In genomic region chr3:186849392-186849975, GRCh38 we compare ENCODE assay signal across 9 cellular contexts. TPM values are rescaled to one million over a fixed set of nuclear protein-coding genes. Genes with fewer than 3 reads are reported as not detected.
A peak's percentile ranks its signal among the peaks of the same experiment; 100 is the strongest.
DNase-seq lines count a peak whose midpoint lies in the region; ATAC-seq and TF ChIP-seq lines count a peak whose summit lies in the region.
"Had no signal": no experiment of that assay in that cellular context is flagged by ENCODE, and none has a peak within 500 bp of the region (broad histone marks: within the 10 kb centered on the region; RNA-seq: fewer than 3 reads in every experiment).

No MANE protein-coding gene starts in this region.

- peaks cover 0 to 13% (median 12%) of the 10 kb centered on the region in 3 donors for H3K27me3 Mint-ChIP-seq in immature natural killer cell (ENCODE audit: low read depth in 3 of 3)

- H3K4me3 Mint-ChIP-seq in immature natural killer cell, result peak overlapping the region in 1 of 5 donors; percentile 28
- H3K4me3 Mint-ChIP-seq: T-helper 1 cell treated with Interleukin-12 subunit alpha and Interleukin-12 subunit beta and Interleukin-4 antibody, amounts not matched to agents 30 μg/mL and 1 μg/mL, for 36 hours had no signal

- WGBS in sigmoid colon, 2 donors, result 6 to 7% methylated on average over 1 of the region's 1 CpG

- peaks cover 0 to 5% (median 0%) of the 10 kb centered on the region in 3 donors for H3K36me3 Mint-ChIP-seq in immature natural killer cell

- H3K4me3 ChIP-seq in NB4 (ENCODE audit: low read depth, low read length) (no peak overlapping the region), WERI-Rb-1 (ENCODE audit: low read depth, low read length) (no peak overlapping the region), upper lobe of right lung (no peak overlapping the region), sigmoid colon (no peak overlapping the region)

- no peaks in the 10 kb centered on the region for H3K36me3 ChIP-seq in WERI-Rb-1
- no peaks in the 10 kb centered on the region for H3K36me3 ChIP-seq in upper lobe of right lung
- no peaks in the 10 kb centered on the region for H3K36me3 ChIP-seq in sigmoid colon

- intact Hi-C loops in upper lobe of right lung (cut with DNase I) (no loop called here), sigmoid colon (cut with DNase I) (no loop called here)

- TF ChIP-seq POLR2A in NB4 (IDR thresholded peaks at IDR 0.05; ENCODE audit: extremely low read depth, insufficient read length), result no peak
- TF ChIP-seq POLR2A in sigmoid colon (IDR thresholded peaks at IDR 0.05), result no peak

- no peaks in the 10 kb centered on the region for H3K9me3 Mint-ChIP-seq in immature natural killer cell
- H3K9me3 Mint-ChIP-seq: T-helper 1 cell treated with Interleukin-12 subunit alpha and Interleukin-12 subunit beta and Interleukin-4 antibody, amounts not matched to agents 30 μg/mL and 1 μg/mL, for 36 hours had no signal

- peak; percentile 18 for TF ChIP-seq CTCF in NB4 (IDR thresholded peaks at IDR 0.05; ENCODE audit: low read depth, low read length)
- peak; percentile 23; the same call in 1 of the 2 replicates for TF ChIP-seq CTCF in WERI-Rb-1 (IDR thresholded peaks at IDR 0.05; ENCODE audit: low read depth, low read length)
- TF ChIP-seq CTCF in upper lobe of right lung (IDR thresholded peaks at IDR 0.05), result peak; percentile 49
- no peak for TF ChIP-seq CTCF in sigmoid colon (IDR thresholded peaks at IDR 0.05)

- ATAC-seq in GM21423 (IDR thresholded peaks at IDR 0.05; ENCODE audit: unreplicated experiment), result peak; percentile 62
- ATAC-seq in upper lobe of right lung, result peak; percentile 75
- ATAC-seq in HG02642 (IDR thresholded peaks at IDR 0.05; ENCODE audit: poor library complexity, unreplicated experiment), result no peak

- H3K27ac Mint-ChIP-seq in immature natural killer cell, result no peak overlapping the region
- H3K27ac Mint-ChIP-seq: T-helper 1 cell treated with Interleukin-12 subunit alpha and Interleukin-12 subunit beta and Interleukin-4 antibody, amounts not matched to agents 30 μg/mL and 1 μg/mL, for 36 hours had no signal

- H3K27ac ChIP-seq in WERI-Rb-1 (no peak overlapping the region), upper lobe of right lung (no peak overlapping the region), sigmoid colon (no peak overlapping the region)

- H3K4me1 ChIP-seq in upper lobe of right lung (no peaks in the 10 kb centered on the region), sigmoid colon (no peaks in the 10 kb centered on the region)

- peak; percentile 38 for DNase-seq in DMS53 treated with DMSO at 0.1 percent for 48 hours (lab: John Stamatoyannopoulos, UW; ENCODE audit: unreplicated experiment)
- DNase-seq in NB4 (ENCODE audit: low read depth), result peak; percentile 58
- DNase-seq in WERI-Rb-1, result no peak
- peak; percentile 55 to 59 (median 57) for DNase-seq in immature natural killer cell
- DNase-seq in upper lobe of right lung, result no peak
- no peak for DNase-seq in sigmoid colon

- H3K4me1 Mint-ChIP-seq in immature natural killer cell, result peaks cover 20 to 24% of the 10 kb centered on the region in 2 donors

- H3K27me3 ChIP-seq in WERI-Rb-1 (ENCODE audit: insufficient read depth, low read depth, severe bottlenecking), result no peaks in the 10 kb centered on the region
- no peaks in the 10 kb centered on the region for H3K27me3 ChIP-seq in upper lobe of right lung
- H3K27me3 ChIP-seq in sigmoid colon, result peaks cover 0 to 22% (median 0%) of the 10 kb centered on the region in 3 donors

- no peak for TF ChIP-seq EP300 in sigmoid colon (IDR thresholded peaks at IDR 0.05)

- H3K9me3 ChIP-seq in WERI-Rb-1 (ENCODE audit: severe bottlenecking) (no peaks in the 10 kb centered on the region), upper lobe of right lung (no peaks in the 10 kb centered on the region), sigmoid colon (no peaks in the 10 kb centered on the region)

RNA-seq across cellular contexts. Expression of gene ADIPOQ, which starts 7.0 kb away (rescaled TPM):
- polyA plus RNA-seq in immature natural killer cell (not detected), sigmoid colon (10 to 100 TPM in 1 of 3 donors, 1 to 10 TPM in 1, not detected in 1; 1.8 to 25.3 TPM)
- total RNA-seq in upper lobe of right lung (not detected), sigmoid colon (10 to 100 TPM in 1 of 4 donors, under 1 TPM in 3; 0.54 to 53.5 (median 0.83) TPM)

RNA-seq across cellular contexts. Expression of gene RFC4, which starts 43.2 kb away (rescaled TPM):
- polyA plus RNA-seq in immature natural killer cell (10 to 100 TPM; 17.7 to 19.5 (median 18.1) TPM), sigmoid colon (10 to 100 TPM; 13.9 to 30.3 (median 14.4) TPM)
- total RNA-seq in upper lobe of right lung (8.3 TPM), sigmoid colon (10 to 100 TPM in 3 of 4 donors, 1 to 10 TPM in 1; 8.7 to 26.6 (median 18.5) TPM)

Comparison
In these comparisons a context has a peak if more than half of its experiments do, and no peak if none do; other contexts are left out.
1. DNase-seq: peak in DMS53 treated with DMSO at 0.1 percent for 48 hours (single experiment), NB4 (single experiment) and immature natural killer cell (3 of 3); none in WERI-Rb-1 (single experiment), upper lobe of right lung (single experiment) and sigmoid colon (single experiment).
2. CTCF ChIP-seq: peak in NB4 (single experiment), WERI-Rb-1 (single experiment) and upper lobe of right lung (single experiment); none in sigmoid colon (0 of 4).